15 cellular contexts compared by ENCODE assay signal in genomic region chr17:14330492-14330920, GRCh38. TPM values are rescaled to one million over a fixed set of nuclear protein-coding genes. Genes with fewer than 3 reads are reported as not detected.
DNase-seq lines count a peak whose midpoint lies in the region; ATAC-seq and TF ChIP-seq lines count a peak whose summit lies in the region.
"Had no signal": no experiment of that assay in that cellular context is flagged by ENCODE, and none has a peak within 500 bp of the region (broad histone marks: within the 10 kb centered on the region; RNA-seq: fewer than 3 reads in every experiment).

No MANE protein-coding gene starts in this region.

- H3K9me2 ChIP-seq in GM23248 (ENCODE audit: insufficient read depth): no peaks in the 10 kb centered on the region

- H3K27ac ChIP-seq in GM23248: peak overlapping the region; percentile 70
- H3K27ac ChIP-seq in RWPE1: no peak overlapping the region
- H3K27ac ChIP-seq: adrenal gland had no signal

- TF ChIP-seq CTCF in osteocyte (IDR thresholded peaks at IDR 0.05) (no peak), RWPE1 (conservative IDR thresholded peaks at IDR 0.05; ENCODE audit: low read depth) (no peak)

- in situ Hi-C loops in GM23248 (cut with MboI): no loop called here

- H3K4me1 Mint-ChIP-seq in activated CD8-positive, alpha-beta T cell treated with anti-CD3 and anti-CD28 coated beads, Interleukin-2, amount 10 ng/mL, durations not matched to agents 7 days and 5 days (ENCODE audit: low read depth): peaks cover 44% of the 10 kb centered on the region
- peaks cover 63% of the 10 kb centered on the region for H3K4me1 Mint-ChIP-seq in osteocyte (ENCODE audit: unreplicated experiment)

- no peak overlapping the region for H3K4me3 Mint-ChIP-seq in activated CD8-positive, alpha-beta T cell treated with anti-CD3 and anti-CD28 coated beads, Interleukin-2, amount 10 ng/mL, durations not matched to agents 7 days and 5 days
- no peak overlapping the region for H3K4me3 Mint-ChIP-seq in osteocyte (ENCODE audit: unreplicated experiment)
- H3K4me3 Mint-ChIP-seq: naive B cell had no signal

- no peak for ATAC-seq in activated CD8-positive, alpha-beta T cell treated with anti-CD3 and anti-CD28 coated beads, Interleukin-2, amount 10 ng/mL, durations not matched to agents 7 days and 5 days
- no peak for ATAC-seq in GM21786 (IDR thresholded peaks at IDR 0.05; ENCODE audit: unreplicated experiment)

- peak overlapping the region; percentile 13 for H3K27ac Mint-ChIP-seq in activated CD8-positive, alpha-beta T cell treated with anti-CD3 and anti-CD28 coated beads, Interleukin-2, amount 10 ng/mL, durations not matched to agents 7 days and 5 days
- peak overlapping the region; percentile 27 for H3K27ac Mint-ChIP-seq in osteocyte (ENCODE audit: unreplicated experiment)

- H3K36me3 ChIP-seq in GM23248 (ENCODE audit: low read depth) (no peaks in the 10 kb centered on the region), iPS-15b (ENCODE audit: control insufficient read depth, insufficient read depth, low read length) (no peaks in the 10 kb centered on the region)
- H3K36me3 ChIP-seq: adrenal gland had no signal

- POLR2A ChIA-PET in activated CD8-positive, alpha-beta T cell treated with anti-CD3 and anti-CD28 coated beads, Interleukin-2, amount 10 ng/mL, durations not matched to agents 7 days and 5 days (lab: Charles Lee): interaction anchor here (0.6 kb wide), 1 partner anchor 1583 kb away, joined by 3 read pairs; no protein-coding TSS in a partner anchor
- POLR2A ChIA-PET in RWPE1 (lab: Yijun Ruan, JAX; ENCODE audit: low non-redundant PET): no interaction called here

- H3K27me3 ChIP-seq in GM23248 (replicated peaks; ENCODE audit: insufficient read depth) (no peaks in the 10 kb centered on the region), iPS-15b (ENCODE audit: control insufficient read depth, insufficient read depth, low read length) (peaks cover 16% of the 10 kb centered on the region)
- H3K27me3 ChIP-seq: adrenal gland had no signal

- peaks cover 12% of the 10 kb centered on the region for H4K20me1 ChIP-seq in GM23248 (ENCODE audit: insufficient read depth)

- CTCF ChIA-PET in activated CD8-positive, alpha-beta T cell treated with anti-CD3 and anti-CD28 coated beads, Interleukin-2, amount 10 ng/mL, durations not matched to agents 7 days and 5 days (lab: Charles Lee): interaction anchor here (1.5 kb wide), 1 partner anchor 9 kb away, joined by 5 read pairs; no protein-coding TSS in a partner anchor
- CTCF ChIA-PET in RWPE1 (lab: Yijun Ruan, JAX): no interaction called here

- WGBS in GM23248 (ENCODE audit: low coverage in 1 of 2, low lambda C conversion rate in 2 of 2, missing lambda C conversion rate in 2 of 2), 2 experiments: 12 to 14% methylated on average over 7 of the region's 7 CpGs

- H3K9ac ChIP-seq in GM23248: peak overlapping the region; percentile 67
- H3K9ac ChIP-seq in iPS-15b (ENCODE audit: low read depth, low read length): no peak overlapping the region

- peaks cover 100% of the 10 kb centered on the region for H3K79me2 ChIP-seq in GM23248 (ENCODE audit: insufficient read depth)

- no peaks in the 10 kb centered on the region for H3K36me3 Mint-ChIP-seq in activated CD8-positive, alpha-beta T cell treated with anti-CD3 and anti-CD28 coated beads, Interleukin-2, amount 10 ng/mL, durations not matched to agents 7 days and 5 days (ENCODE audit: low read depth)
- H3K36me3 Mint-ChIP-seq in osteocyte (ENCODE audit: unreplicated experiment): peaks cover 17% of the 10 kb centered on the region
- H3K36me3 Mint-ChIP-seq: naive B cell had no signal

- H3K9me3 Mint-ChIP-seq in activated CD8-positive, alpha-beta T cell treated with anti-CD3 and anti-CD28 coated beads, Interleukin-2, amount 10 ng/mL, durations not matched to agents 7 days and 5 days (ENCODE audit: insufficient read depth): no peaks in the 10 kb centered on the region
- no peaks in the 10 kb centered on the region for H3K9me3 Mint-ChIP-seq in osteocyte (ENCODE audit: unreplicated experiment)
- H3K9me3 Mint-ChIP-seq: naive B cell had no signal

- H3K4me2 ChIP-seq in GM23248 (ENCODE audit: unreplicated experiment): peak overlapping the region; percentile 38

- peak; percentile 79 for DNase-seq in GM23248
- no peak for DNase-seq in activated CD8-positive, alpha-beta T cell treated with anti-CD3 and anti-CD28 coated beads, Interleukin-2, amount 10 ng/mL, durations not matched to agents 7 days and 5 days
- no peak for DNase-seq in osteocyte (ENCODE audit: extremely low spot score, unreplicated experiment)
- DNase-seq in RWPE1 (ENCODE audit: low spot score): no peak
- DNase-seq in Ammon's horn (ENCODE audit: low spot score): no peak
- no peak for DNase-seq in activated gamma-delta T cell treated with Interleukin-2 at 50 U/mL for 16 hours
- DNase-seq: activated CD4-positive, CD25-positive, alpha-beta regulatory T cell treated with anti-CD3 and anti-CD28 coated beads, Interleukin-2, amount 50 U/mL, for 72 hours; adrenal gland; DMS153; MM.1S; naive B cell; NCI-H510A treated with DMSO at 0.1 percent for 48 hours; SIG-M5 had no signal

- peak overlapping the region; percentile 4; the same call in 1 of the 2 replicates for H2AFZ ChIP-seq in GM23248

- peaks cover 43% of the 10 kb centered on the region for H3F3A ChIP-seq in GM23248 (ENCODE audit: insufficient read depth)

- H3K4me3 ChIP-seq in GM23248: no peak overlapping the region
- H3K4me3 ChIP-seq in iPS-15b (ENCODE audit: low read depth, low read length): peak overlapping the region; percentile 40
- H3K4me3 ChIP-seq: adrenal gland had no signal

- H3K27me3 Mint-ChIP-seq in activated CD8-positive, alpha-beta T cell treated with anti-CD3 and anti-CD28 coated beads, Interleukin-2, amount 10 ng/mL, durations not matched to agents 7 days and 5 days (ENCODE audit: low read depth): no peaks in the 10 kb centered on the region
- no peaks in the 10 kb centered on the region for H3K27me3 Mint-ChIP-seq in osteocyte (ENCODE audit: unreplicated experiment)

- H3K4me1 ChIP-seq in GM23248 (ENCODE audit: insufficient read depth) (peaks cover 20% of the 10 kb centered on the region), iPS-15b (ENCODE audit: control insufficient read depth, insufficient read depth, low read length) (peaks cover 26% of the 10 kb centered on the region)
- H3K4me1 ChIP-seq: adrenal gland had no signal

- no peaks in the 10 kb centered on the region for H3K9me3 ChIP-seq in GM23248 (ENCODE audit: low read depth)
- no peaks in the 10 kb centered on the region for H3K9me3 ChIP-seq in iPS-15b (ENCODE audit: control insufficient read depth, insufficient read depth, low read length)
- H3K9me3 ChIP-seq: adrenal gland had no signal

RNA-seq across cellular contexts. Expression of gene HS3ST3B1, which starts 29.6 kb away (rescaled TPM):
- 41.9 and 45.5 TPM in 2 replicates for total RNA-seq in GM23248 (2014; rRNA removed; shearing (Covaris generic))
- polyA plus RNA-seq in GM23248 (2016; fragmentation: Nextera tagmentation; extraction: Ambion mirVana): 37.6 and 40.1 TPM in 2 replicates
- 10 to 100 TPM in 1 of 2 experiments, 1 to 10 TPM in 1; 9.9 to 10.3 TPM for total RNA-seq in activated CD8-positive, alpha-beta T cell treated with anti-CD3 and anti-CD28 coated beads, Interleukin-2, amount 10 ng/mL, durations not matched to agents 7 days and 5 days
- 76.9 and 77.0 TPM in 2 replicates for total RNA-seq in osteocyte
